Comparison of ENCODE assay signal across 10 cellular contexts in genomic region chr9:113619156-113619861, GRCh38.
DNase-seq lines count a peak whose midpoint lies in the region; ATAC-seq and TF ChIP-seq lines count a peak whose summit lies in the region.
"Had no signal": no experiment of that assay in that cellular context is flagged by ENCODE, and none has a peak within 500 bp of the region (broad histone marks: within the 10 kb centered on the region; RNA-seq: fewer than 3 reads in every experiment).

No MANE protein-coding gene starts in this region.

- no peaks in the 10 kb centered on the region for H3K9me3 Mint-ChIP-seq in activated CD8-positive, alpha-beta T cell treated with anti-CD3 and anti-CD28 coated beads for 36 hours
- H3K9me3 Mint-ChIP-seq in activated CD8-positive, alpha-beta T cell treated with anti-CD3 and anti-CD28 coated beads, Interleukin-2, amount 10 ng/mL, durations not matched to agents 7 days and 5 days (ENCODE audit: insufficient read depth) = no peaks in the 10 kb centered on the region
- peaks cover 6% of the 10 kb centered on the region for H3K9me3 Mint-ChIP-seq in glutamatergic neuron (ENCODE audit: unreplicated experiment)
- H3K9me3 Mint-ChIP-seq: IgD-negative memory B cell had no signal

- H3K36me3 ChIP-seq in body of pancreas (replicated peaks in 1 of 2; ENCODE audit: insufficient read depth in 1 of 2, low read depth in 2 of 2) = no peaks in the 10 kb centered on the region
- no peaks in the 10 kb centered on the region for H3K36me3 ChIP-seq in mesodermal cell (ENCODE audit: control insufficient read depth, insufficient read depth, low read length)
- H3K36me3 ChIP-seq in thoracic aorta = no peaks in the 10 kb centered on the region
- H3K36me3 ChIP-seq in thyroid gland = no peaks in the 10 kb centered on the region

- H3K4me1 Mint-ChIP-seq in activated CD8-positive, alpha-beta T cell treated with anti-CD3 and anti-CD28 coated beads for 36 hours (ENCODE audit: low read depth) = peaks cover 75% of the 10 kb centered on the region
- peaks cover 7% of the 10 kb centered on the region for H3K4me1 Mint-ChIP-seq in activated CD8-positive, alpha-beta T cell treated with anti-CD3 and anti-CD28 coated beads, Interleukin-2, amount 10 ng/mL, durations not matched to agents 7 days and 5 days (ENCODE audit: low read depth)
- H3K4me1 Mint-ChIP-seq in glutamatergic neuron (ENCODE audit: low read depth, unreplicated experiment) = peaks cover 26% of the 10 kb centered on the region

- H3K4me3 ChIP-seq in body of pancreas = no peak overlapping the region
- H3K4me3 ChIP-seq in mesodermal cell (ENCODE audit: extremely low read depth, insufficient read depth, low read length, poor library complexity, severe bottlenecking) = no peak overlapping the region
- no peak overlapping the region for H3K4me3 ChIP-seq in thoracic aorta
- no peak overlapping the region for H3K4me3 ChIP-seq in thyroid gland (replicated peaks in 1 of 3)

- DNase-seq in activated CD8-positive, alpha-beta T cell treated with anti-CD3 and anti-CD28 coated beads for 36 hours = no peak
- no peak for DNase-seq in activated CD8-positive, alpha-beta T cell treated with anti-CD3 and anti-CD28 coated beads, Interleukin-2, amount 10 ng/mL, durations not matched to agents 7 days and 5 days
- peak in 2 of 4 donors; percentile 49 to 50 for DNase-seq in body of pancreas
- no peak for DNase-seq in thoracic aorta (ENCODE audit: low spot score)
- no peak for DNase-seq in thyroid gland
- no peak for DNase-seq in NCI-H2029 (lab: John Stamatoyannopoulos, UW)
- DNase-seq in glutamatergic neuron = no peak
- DNase-seq: NCI-H2081 treated with DMSO at 0.1 percent for 48 hours had no signal

- 44 to 48% methylated on average over 9 of the region's 9 CpGs for WGBS in body of pancreas, 2 donors
- 79 to 97% methylated on average over 2 to 6 of the region's 9 CpGs for WGBS in mesodermal cell (ENCODE audit: insufficient coverage in 2 of 2), 2 experiments
- WGBS in thyroid gland, 2 donors = 77 to 85% methylated on average over 9 of the region's 9 CpGs

- H3K36me3 Mint-ChIP-seq in activated CD8-positive, alpha-beta T cell treated with anti-CD3 and anti-CD28 coated beads for 36 hours (ENCODE audit: low read depth) = no peaks in the 10 kb centered on the region
- H3K36me3 Mint-ChIP-seq in activated CD8-positive, alpha-beta T cell treated with anti-CD3 and anti-CD28 coated beads, Interleukin-2, amount 10 ng/mL, durations not matched to agents 7 days and 5 days (ENCODE audit: low read depth) = no peaks in the 10 kb centered on the region
- no peaks in the 10 kb centered on the region for H3K36me3 Mint-ChIP-seq in glutamatergic neuron (ENCODE audit: unreplicated experiment)
- H3K36me3 Mint-ChIP-seq: IgD-negative memory B cell had no signal

- H3K27ac Mint-ChIP-seq in activated CD8-positive, alpha-beta T cell treated with anti-CD3 and anti-CD28 coated beads for 36 hours = peak overlapping the region; percentile 14
- no peak overlapping the region for H3K27ac Mint-ChIP-seq in activated CD8-positive, alpha-beta T cell treated with anti-CD3 and anti-CD28 coated beads, Interleukin-2, amount 10 ng/mL, durations not matched to agents 7 days and 5 days
- H3K27ac Mint-ChIP-seq in glutamatergic neuron (ENCODE audit: unreplicated experiment) = no peak overlapping the region

- H3K27me3 Mint-ChIP-seq in activated CD8-positive, alpha-beta T cell treated with anti-CD3 and anti-CD28 coated beads for 36 hours = peaks cover 6% of the 10 kb centered on the region
- H3K27me3 Mint-ChIP-seq in activated CD8-positive, alpha-beta T cell treated with anti-CD3 and anti-CD28 coated beads, Interleukin-2, amount 10 ng/mL, durations not matched to agents 7 days and 5 days (ENCODE audit: low read depth) = no peaks in the 10 kb centered on the region
- peaks cover 9% of the 10 kb centered on the region for H3K27me3 Mint-ChIP-seq in glutamatergic neuron (ENCODE audit: unreplicated experiment)
- H3K27me3 Mint-ChIP-seq: IgD-negative memory B cell had no signal

- CTCF ChIA-PET in activated CD8-positive, alpha-beta T cell treated with anti-CD3 and anti-CD28 coated beads for 36 hours (lab: Charles Lee) = interaction anchor here (0.7 to 1.6 kb wide), 4 partner anchors 17 to 96 kb away, joined by 3 to 4 read pairs (median 3); no protein-coding TSS in a partner anchor
- CTCF ChIA-PET in activated CD8-positive, alpha-beta T cell treated with anti-CD3 and anti-CD28 coated beads, Interleukin-2, amount 10 ng/mL, durations not matched to agents 7 days and 5 days (lab: Charles Lee) = interaction anchor here (1.2 to 1.6 kb wide), 3 partner anchors 27 to 218 kb away, joined by 4 to 5 read pairs (median 4); partner anchors contain the start of gene ALAD

- TF ChIP-seq POLR2A in body of pancreas (IDR thresholded peaks at IDR 0.05) (no peak), thyroid gland (IDR thresholded peaks at IDR 0.05) (no peak)

- no peak for TF ChIP-seq CTCF in activated CD8-positive, alpha-beta T cell treated with anti-CD3 and anti-CD28 coated beads for 36 hours (IDR thresholded peaks at IDR 0.05)
- TF ChIP-seq CTCF in body of pancreas (IDR thresholded peaks at IDR 0.05) = no peak
- TF ChIP-seq CTCF in thoracic aorta (IDR thresholded peaks at IDR 0.05) = no peak
- TF ChIP-seq CTCF in thyroid gland (IDR thresholded peaks at IDR 0.05) = no peak
- TF ChIP-seq CTCF in glutamatergic neuron (IDR thresholded peaks at IDR 0.05; ENCODE audit: partially characterized antibody, unreplicated experiment) = no peak

- H3K27ac ChIP-seq in body of pancreas (peak overlapping the region; percentile 80 to 91 (median 86)), mesodermal cell (ENCODE audit: low read depth, low read length, severe bottlenecking) (peak overlapping the region; percentile 99), thoracic aorta (peak overlapping the region; percentile 97 to 99), thyroid gland (peak overlapping the region in 1 of 3 donors; percentile 77)

- H3K9me3 ChIP-seq in body of pancreas = no peaks in the 10 kb centered on the region
- H3K9me3 ChIP-seq in mesodermal cell (ENCODE audit: control insufficient read depth, low read length) = no peaks in the 10 kb centered on the region
- no peaks in the 10 kb centered on the region for H3K9me3 ChIP-seq in thoracic aorta
- no peaks in the 10 kb centered on the region for H3K9me3 ChIP-seq in thyroid gland

- POLR2A ChIA-PET in activated CD8-positive, alpha-beta T cell treated with anti-CD3 and anti-CD28 coated beads for 36 hours (lab: Charles Lee) = interaction anchor here (1.0 to 2.0 kb wide), 3 partner anchors 9 to 209 kb away, joined by 3 to 6 read pairs (median 4); partner anchors contain the start of genes C9orf43 and POLE3
- POLR2A ChIA-PET in activated CD8-positive, alpha-beta T cell treated with anti-CD3 and anti-CD28 coated beads, Interleukin-2, amount 10 ng/mL, durations not matched to agents 7 days and 5 days (lab: Charles Lee) = no interaction called here

- intact Hi-C loops in activated CD8-positive, alpha-beta T cell treated with anti-CD3 and anti-CD28 coated beads for 36 hours (cut with micrococcal nuclease) = no loop called here
- intact Hi-C loops in body of pancreas (cut with DNase I) (no loop called here), thyroid gland (cut with DNase I) (no loop called here)

- H3K4me3 Mint-ChIP-seq in activated CD8-positive, alpha-beta T cell treated with anti-CD3 and anti-CD28 coated beads for 36 hours = no peak overlapping the region
- no peak overlapping the region for H3K4me3 Mint-ChIP-seq in activated CD8-positive, alpha-beta T cell treated with anti-CD3 and anti-CD28 coated beads, Interleukin-2, amount 10 ng/mL, durations not matched to agents 7 days and 5 days
- no peak overlapping the region for H3K4me3 Mint-ChIP-seq in glutamatergic neuron (ENCODE audit: unreplicated experiment)

- H3K27me3 ChIP-seq in body of pancreas (no peaks in the 10 kb centered on the region), thoracic aorta (replicated peaks; ENCODE audit: insufficient read depth) (no peaks in the 10 kb centered on the region), thyroid gland (no peaks in the 10 kb centered on the region)

- no peak for ATAC-seq in activated CD8-positive, alpha-beta T cell treated with anti-CD3 and anti-CD28 coated beads for 36 hours
- no peak for ATAC-seq in activated CD8-positive, alpha-beta T cell treated with anti-CD3 and anti-CD28 coated beads, Interleukin-2, amount 10 ng/mL, durations not matched to agents 7 days and 5 days
- peak; percentile 19 for ATAC-seq in body of pancreas
- ATAC-seq in thoracic aorta (ENCODE audit: insufficient number of reproducible peaks, low FRiP score, low read depth) = no peak

- H3K4me1 ChIP-seq in body of pancreas = peaks cover 55% of the 10 kb centered on the region
- peaks cover 70% of the 10 kb centered on the region for H3K4me1 ChIP-seq in mesodermal cell (ENCODE audit: control insufficient read depth, insufficient read depth, low read length, poor library complexity, severe bottlenecking)
- H3K4me1 ChIP-seq in thoracic aorta (ENCODE audit: control insufficient read depth in 1 of 2, low read depth in 2 of 2) = peaks cover 52 to 91% of the 10 kb centered on the region in 2 donors
- peaks cover 28 to 57% of the 10 kb centered on the region in 2 donors for H3K4me1 ChIP-seq in thyroid gland
